Comparison of ENCODE assay signal across 24 cellular contexts in the genomic region with DNA sequence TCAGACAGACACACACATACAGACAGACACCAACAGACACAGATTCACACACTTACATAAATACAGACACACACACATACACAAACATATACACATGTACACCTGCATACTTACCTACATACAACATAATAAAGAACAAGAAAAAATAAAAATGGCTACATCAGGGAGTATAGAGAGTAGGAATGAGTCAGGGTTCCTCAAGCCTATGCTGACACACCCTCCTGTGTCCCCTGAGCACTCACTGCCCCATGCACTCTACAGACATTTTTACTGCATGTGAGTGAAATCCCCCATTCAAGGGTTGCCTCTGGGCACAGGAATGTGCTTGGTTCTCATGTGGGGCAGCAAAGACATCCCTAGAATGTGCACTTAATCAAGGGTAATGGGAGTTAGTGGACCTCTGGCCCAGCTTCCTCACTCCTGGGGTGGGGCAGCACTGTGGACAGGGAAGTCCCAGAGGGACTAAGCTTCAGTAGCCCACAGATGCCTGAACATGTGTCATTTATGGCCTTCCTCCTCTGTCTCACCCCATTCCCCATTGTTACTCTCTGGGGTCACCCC.
A peak's percentile ranks its signal among the peaks of the same experiment; 100 is the strongest.
DNase-seq lines count a peak whose midpoint lies in the region; ATAC-seq and TF ChIP-seq lines count a peak whose summit lies in the region.
"Had no signal": no experiment of that assay in that cellular context is flagged by ENCODE, and none has a peak within 500 bp of the region (broad histone marks: within the 10 kb centered on the region; RNA-seq: fewer than 3 reads in every experiment).

No MANE protein-coding gene starts in this region.

- TF ChIP-seq POLR2A in breast epithelium (IDR thresholded peaks at IDR 0.05): no peak
- no peak for TF ChIP-seq POLR2A in adrenal gland (IDR thresholded peaks at IDR 0.05)
- TF ChIP-seq POLR2A in stomach (IDR thresholded peaks at IDR 0.05): no peak

- H3K4me1 ChIP-seq in mammary epithelial cell (ENCODE audit: insufficient read depth, low read length): peaks cover 48% of the 10 kb centered on the region
- H3K4me1 ChIP-seq in breast epithelium: peaks cover 0 to 3% of the 10 kb centered on the region in 2 donors
- H3K4me1 ChIP-seq in adrenal gland (replicated peaks in 1 of 2): no peaks in the 10 kb centered on the region
- peaks cover 0 to 12% (median 5%) of the 10 kb centered on the region in 4 donors for H3K4me1 ChIP-seq in stomach

- DNase-seq in mammary epithelial cell (no peak), breast epithelium (ENCODE audit: low spot score in 2 of 2) (no peak), myocyte (ENCODE audit: low read depth) (peak; percentile 44), adrenal gland (no peak), stomach (no peak), AG08396 (ENCODE audit: low spot score) (no peak)
- DNase-seq in activated naive CD4-positive, alpha-beta T cell treated with Interleukin-2 at 50 U/mL for 16 hours: no peak
- DNase-seq: ACHN; DMS153; DND-41; GOT3; HCEC 1CT; IMR-90; KG1; MG63; NCI-H2029; NCI-H446; NCI-H524 treated with DMSO at 0.1 percent for 48 hours; NCI-H774; NK-92 treated with Interleukin-12 subunit alpha and Interleukin-12 subunit beta, amount 100 ng/mL, for 24 hours; PC-9; SHP77 had no signal

- H3K36me3 ChIP-seq in mammary epithelial cell (ENCODE audit: insufficient read depth, low read length) (no peaks in the 10 kb centered on the region), breast epithelium (no peaks in the 10 kb centered on the region), adrenal gland (replicated peaks in 1 of 2) (no peaks in the 10 kb centered on the region), stomach (no peaks in the 10 kb centered on the region)
- H3K36me3 ChIP-seq: MG63 had no signal

- TF ChIP-seq EP300 in stomach (IDR thresholded peaks at IDR 0.05): no peak

- CTCF ChIA-PET in mammary epithelial cell (lab: Charles Lee; ENCODE audit: low non-redundant PET): no interaction called here

- dilution Hi-C loops in mammary epithelial cell (cut with HindIII; ENCODE audit: low sequenced_read_pairs): no loop called here

- no peak overlapping the region for H3K4me3 ChIP-seq in mammary epithelial cell (replicated peaks in 1 of 3; ENCODE audit: insufficient read depth in 1 of 3, low read depth in 2 of 3, low read length in 3 of 3)
- H3K4me3 ChIP-seq in breast epithelium: no peak overlapping the region
- no peak overlapping the region for H3K4me3 ChIP-seq in adrenal gland
- H3K4me3 ChIP-seq in stomach: no peak overlapping the region
- H3K4me3 ChIP-seq: MG63, PC-9 had no signal

- TF ChIP-seq CTCF in mammary epithelial cell (conservative IDR thresholded peaks at IDR 0.05 in 1 of 2, IDR thresholded peaks at IDR 0.05 in 1 of 2; ENCODE audit: extremely low read depth in 1 of 2, insufficient read depth in 1 of 2, low read depth in 1 of 2, low read length in 2 of 2) (no peak), breast epithelium (IDR thresholded peaks at IDR 0.05) (no peak), adrenal gland (IDR thresholded peaks at IDR 0.05) (no peak), stomach (IDR thresholded peaks at IDR 0.05) (no peak)

- no peak overlapping the region for H3K4me2 ChIP-seq in mammary epithelial cell (ENCODE audit: insufficient read depth, low read depth, low read length)

- H3K9ac ChIP-seq in mammary epithelial cell (ENCODE audit: insufficient read depth, low read length): no peak overlapping the region

- H3K27ac ChIP-seq in mammary epithelial cell (ENCODE audit: insufficient read depth, low read depth, low read length) (no peak overlapping the region), breast epithelium (no peak overlapping the region), adrenal gland (no peak overlapping the region), stomach (no peak overlapping the region)
- H3K27ac ChIP-seq: 22Rv1 had no signal

- H4K20me1 ChIP-seq in mammary epithelial cell (ENCODE audit: insufficient read depth, low read length): no peaks in the 10 kb centered on the region

- H3K9me3 ChIP-seq in mammary epithelial cell (replicated peaks; ENCODE audit: insufficient read depth, low read length) (no peaks in the 10 kb centered on the region), breast epithelium (no peaks in the 10 kb centered on the region), adrenal gland (replicated peaks in 1 of 3) (no peaks in the 10 kb centered on the region), stomach (no peaks in the 10 kb centered on the region)
- H3K9me3 ChIP-seq: MG63 had no signal

- no TSS peak for BruUV-seq in mammary epithelial cell (replicated peaks; lab: Mats Ljungman, UMichigan)

- in situ Hi-C loops in mammary epithelial cell (cut with MboI; ENCODE audit: low sequenced_read_pairs in 2 of 2): no loop called here

- no peaks in the 10 kb centered on the region for H3K79me2 ChIP-seq in mammary epithelial cell (ENCODE audit: insufficient read depth, low read length)

- intact Hi-C loops in mammary epithelial cell (cut with micrococcal nuclease): no loop called here
- intact Hi-C loops in breast epithelium (cut with DNase I; ENCODE audit: low total_unique reads): no loop called here
- intact Hi-C loops in adrenal gland (cut with DNase I): no loop called here
- intact Hi-C loops in stomach (cut with DNase I; ENCODE audit: low total_unique reads): no loop called here

- H3K27me3 ChIP-seq in mammary epithelial cell (ENCODE audit: insufficient read depth, low read length) (no peaks in the 10 kb centered on the region), breast epithelium (no peaks in the 10 kb centered on the region), adrenal gland (no peaks in the 10 kb centered on the region), stomach (no peaks in the 10 kb centered on the region)
- H3K27me3 ChIP-seq: MG63 had no signal

- ATAC-seq in esophagus mucosa: peak; percentile 71

- peak overlapping the region; percentile 34 for H2AFZ ChIP-seq in mammary epithelial cell (ENCODE audit: low read depth, low read length)
- H2AFZ ChIP-seq: PC-9 had no signal
